23 cellular contexts compared by ENCODE assay signal in genomic region chr9:131836021-131836420, GRCh38.
"Had no signal": no experiment of that assay in that cellular context is flagged by ENCODE, and none has a peak within 500 bp of the region (broad histone marks: within the 10 kb centered on the region; RNA-seq: fewer than 3 reads in every experiment).

No MANE protein-coding gene starts in this region.

- ATAC-seq: activated T-cell treated with anti-CD3 and anti-CD28 coated beads, Interleukin-2, amount 50 U/mL, for 72 hours; T-helper 17 cell had no signal

- H3K9me3 ChIP-seq: adrenal gland had no signal

- H3K4me1 Mint-ChIP-seq: activated B cell treated with CpG ODN at 0.5 μM for 24 hours had no signal

- H3K4me1 ChIP-seq: adrenal gland, Peyer's patch had no signal

- H3K4me3 ChIP-seq: adrenal gland, Peyer's patch had no signal

- H3K27me3 ChIP-seq: adrenal gland, Peyer's patch had no signal

- H3K36me3 ChIP-seq: adrenal gland, Peyer's patch had no signal

- H3K4me3 Mint-ChIP-seq: activated B cell treated with CpG ODN at 0.5 μM for 24 hours; activated CD4-positive, alpha-beta memory T cell treated with anti-CD3 and anti-CD28 coated beads, Interleukin-2, amount 10 ng/mL, durations not matched to agents 7 days and 5 days; activated CD4-positive, alpha-beta T cell treated with anti-CD3 and anti-CD28 coated beads, Interleukin-2, amount 10 ng/mL, durations not matched to agents 24 days and 14 days; activated naive CD8-positive, alpha-beta T cell treated with anti-CD3 and anti-CD28 coated beads, Interleukin-2, amount 10 ng/mL, durations not matched to agents 7 days and 5 days; activated T-cell treated with anti-CD3 and anti-CD28 coated beads, Interleukin-2, amount 50 U/mL, for 72 hours had no signal

- H3K27ac Mint-ChIP-seq: activated B cell treated with CpG ODN at 0.5 μM for 24 hours; activated CD4-positive, alpha-beta memory T cell treated with anti-CD3 and anti-CD28 coated beads, Interleukin-2, amount 10 ng/mL, durations not matched to agents 7 days and 5 days; activated CD4-positive, alpha-beta T cell treated with anti-CD3 and anti-CD28 coated beads, Interleukin-2, amount 10 ng/mL, durations not matched to agents 24 days and 14 days; activated naive CD8-positive, alpha-beta T cell treated with anti-CD3 and anti-CD28 coated beads, Interleukin-2, amount 10 ng/mL, durations not matched to agents 7 days and 5 days; activated T-cell treated with anti-CD3 and anti-CD28 coated beads, Interleukin-2, amount 50 U/mL, for 72 hours; T-helper 17 cell had no signal

- H3K36me3 Mint-ChIP-seq: activated naive CD8-positive, alpha-beta T cell treated with anti-CD3 and anti-CD28 coated beads, Interleukin-2, amount 10 ng/mL, durations not matched to agents 7 days and 5 days had no signal

- DNase-seq: activated B cell treated with CpG ODN at 0.5 μM for 24 hours; activated CD4-positive, alpha-beta memory T cell treated with anti-CD3 and anti-CD28 coated beads, Interleukin-2, amount 10 ng/mL, durations not matched to agents 7 days and 5 days; activated CD4-positive, alpha-beta T cell treated with anti-CD3 and anti-CD28 coated beads for 1 hour; activated CD4-positive, alpha-beta T cell treated with anti-CD3 and anti-CD28 coated beads, Interleukin-2, amount 10 ng/mL, durations not matched to agents 24 days and 14 days; activated CD8-positive, alpha-beta memory T cell treated with anti-CD3 and anti-CD28 coated beads, Interleukin-2, amount 50 U/mL, for 4 hours; activated naive CD4-positive, alpha-beta T cell treated with anti-CD3 and anti-CD28 coated beads, Interleukin-2, amount 50 U/mL, for 16 hours; activated naive CD8-positive, alpha-beta T cell treated with anti-CD3 and anti-CD28 coated beads, Interleukin-2, amount 10 ng/mL, durations not matched to agents 7 days and 5 days; activated T-cell treated with anti-CD3 and anti-CD28 coated beads, Interleukin-2, amount 50 U/mL, for 72 hours; adrenal gland; aorta; Kasumi-1; KBM-7; NCI-H1105 treated with DMSO at 0.1 percent for 48 hours; NCI-H1436 treated with DMSO at 0.1 percent for 48 hours; NCI-H187; NCI-H2081; NCI-H510A treated with DMSO at 0.1 percent for 48 hours; NCI-H69; Peyer's patch; SHP77 treated with DMSO at 0.1 percent for 48 hours; T-helper 17 cell; T-helper 9 cell had no signal

- H3K27ac ChIP-seq: adrenal gland, Peyer's patch, RWPE1 had no signal
